Comparison of ENCODE assay signal across 9 cellular contexts in genomic region chr5:180618830-180619562, GRCh38. TPM values are rescaled to one million over a fixed set of nuclear protein-coding genes. Genes with fewer than 3 reads are reported as not detected.
DNase-seq lines count a peak whose midpoint lies in the region; ATAC-seq and TF ChIP-seq lines count a peak whose summit lies in the region.
"Had no signal": no experiment of that assay in that cellular context is flagged by ENCODE, and none has a peak within 500 bp of the region (broad histone marks: within the 10 kb centered on the region; RNA-seq: fewer than 3 reads in every experiment).

No MANE protein-coding gene starts in this region.

- no peaks in the 10 kb centered on the region for H3K36me3 ChIP-seq in mesenchymal stem cell (ENCODE audit: control insufficient read depth in 1 of 2, insufficient read depth in 2 of 2, low read depth in 1 of 2, low read length in 2 of 2)
- no peaks in the 10 kb centered on the region for H3K36me3 ChIP-seq in thymus (ENCODE audit: control insufficient read depth, insufficient read depth)
- no peaks in the 10 kb centered on the region for H3K36me3 ChIP-seq in uterus

- peak overlapping the region; percentile 47 to 51 for H3K4me3 ChIP-seq in mesenchymal stem cell (ENCODE audit: insufficient read depth in 1 of 2, low read depth in 1 of 2, low read length in 2 of 2)
- H3K4me3 ChIP-seq in thymus (ENCODE audit: low read length), result peak overlapping the region; percentile 46
- no peak overlapping the region for H3K4me3 ChIP-seq in uterus

- no peak overlapping the region for H2AK5ac ChIP-seq in mesenchymal stem cell (ENCODE audit: low read length, severe bottlenecking)

- H4K8ac ChIP-seq in mesenchymal stem cell (ENCODE audit: low read length), result no peak overlapping the region

- H3K27me3 ChIP-seq in mesenchymal stem cell (ENCODE audit: control insufficient read depth in 1 of 2, insufficient read depth in 1 of 2, low read length in 2 of 2), result peaks cover 20 to 28% of the 10 kb centered on the region in 2 experiments
- H3K27me3 ChIP-seq in thymus (ENCODE audit: control insufficient read depth, insufficient read depth), result peaks cover 3% of the 10 kb centered on the region
- H3K27me3 ChIP-seq in uterus, result no peaks in the 10 kb centered on the region

- DNase-seq in ELF-1 (ENCODE audit: low read depth, low spot score), result peak; percentile 69
- DNase-seq in NCI-H526 treated with DMSO at 0.1 percent for 48 hours (lab: John Stamatoyannopoulos, UW), result peak; percentile 2
- DNase-seq in astrocyte of the hippocampus (ENCODE audit: low read depth, low spot score), result peak; percentile 76
- DNase-seq in mesenchymal stem cell, result peak; percentile 48
- DNase-seq in hippocampal formation (lab: John Stamatoyannopoulos, UW), result no peak
- no peak for DNase-seq in uterus

- no peak overlapping the region for H2BK5ac ChIP-seq in mesenchymal stem cell (ENCODE audit: low read depth, low read length, poor library complexity, severe bottlenecking)

- no peak overlapping the region for H3K9ac ChIP-seq in mesenchymal stem cell (ENCODE audit: low read length)

- H3K9me3 ChIP-seq in mesenchymal stem cell (ENCODE audit: control insufficient read depth, low read length), result no peaks in the 10 kb centered on the region
- no peaks in the 10 kb centered on the region for H3K9me3 ChIP-seq in thymus (ENCODE audit: control insufficient read depth)
- no peaks in the 10 kb centered on the region for H3K9me3 ChIP-seq in uterus

- intact Hi-C loops in uterus (cut with DNase I; ENCODE audit: low total_unique reads), result no loop called here

- no peak for TF ChIP-seq CTCF in uterus (IDR thresholded peaks at IDR 0.05)

- H3K14ac ChIP-seq in mesenchymal stem cell (ENCODE audit: low read length in 2 of 2), result no peak overlapping the region

- ATAC-seq in HG03108 (IDR thresholded peaks at IDR 0.05; ENCODE audit: unreplicated experiment), result no peak

- H3K4ac ChIP-seq in mesenchymal stem cell (ENCODE audit: low read depth in 1 of 2, low read length in 2 of 2), result no peak overlapping the region

- TF ChIP-seq POLR2A in uterus (IDR thresholded peaks at IDR 0.05), result no peak

- H3K27ac ChIP-seq in mesenchymal stem cell (ENCODE audit: low read length, poor library complexity, severe bottlenecking) (no peak overlapping the region), thymus (ENCODE audit: low read depth) (no peak overlapping the region), uterus (no peak overlapping the region)

- no peak overlapping the region for H2AFZ ChIP-seq in mesenchymal stem cell (ENCODE audit: low read depth, low read length)

- no peak overlapping the region for H3K18ac ChIP-seq in mesenchymal stem cell (ENCODE audit: low read depth in 1 of 2, low read length in 2 of 2)

- peaks cover 15% of the 10 kb centered on the region for H3K4me1 ChIP-seq in mesenchymal stem cell (ENCODE audit: control insufficient read depth, insufficient read depth, low read depth, low read length)
- H3K4me1 ChIP-seq in thymus (ENCODE audit: control insufficient read depth, insufficient read depth, low read length), result no peaks in the 10 kb centered on the region
- H3K4me1 ChIP-seq in uterus, result no peaks in the 10 kb centered on the region

- peak overlapping the region; percentile 91 for H3K4me2 ChIP-seq in mesenchymal stem cell (ENCODE audit: low read length, poor library complexity, severe bottlenecking)

- no peak overlapping the region for H4K91ac ChIP-seq in mesenchymal stem cell (ENCODE audit: low read length)

- no peak overlapping the region for H2BK120ac ChIP-seq in mesenchymal stem cell (ENCODE audit: low read depth, low read length)

- H3K79me1 ChIP-seq in mesenchymal stem cell (replicated peaks; ENCODE audit: low read length, poor library complexity, severe bottlenecking), result no peaks in the 10 kb centered on the region

- H2BK12ac ChIP-seq in mesenchymal stem cell (ENCODE audit: low read length in 2 of 2), result no peak overlapping the region

- H2BK15ac ChIP-seq in mesenchymal stem cell (ENCODE audit: low read depth, poor library complexity, severe bottlenecking), result no peak overlapping the region

- WGBS in mesenchymal stem cell, result 3% methylated on average over 37 of the region's 90 CpGs
- 46% methylated on average over 90 of the region's 90 CpGs for WGBS in thymus

- H3K23ac ChIP-seq in mesenchymal stem cell (ENCODE audit: low read length in 2 of 2), result no peak overlapping the region

RNA-seq across cellular contexts. Expression of gene SCGB3A1, which starts 27.7 kb away (rescaled TPM):
- polyA plus RNA-seq in mesenchymal stem cell (2013, experiment 1 of 2), result not detected
- not detected for polyA plus RNA-seq in mesenchymal stem cell (2013, experiment 2 of 2)
- 2.1 TPM for polyA plus RNA-seq in thymus
- total RNA-seq in uterus, result under 1 TPM in 1 of 4 donors, not detected in 3; 0.98 TPM
- total RNA-seq: glomerular endothelial cell had no signal

RNA-seq across cellular contexts. Expression of gene FLT4, which starts 30.4 kb away (rescaled TPM):
- polyA plus RNA-seq in mesenchymal stem cell (2013, experiment 1 of 2), result not detected
- polyA plus RNA-seq in mesenchymal stem cell (2013, experiment 2 of 2), result 0.01 TPM
- polyA plus RNA-seq in thymus, result 3.4 TPM
- 10 to 100 TPM; 22.5 to 35.5 (median 25.1) TPM for total RNA-seq in uterus

Comparison
In these comparisons a context has a peak if more than half of its experiments do, and no peak if none do; other contexts are left out.
1. DNase-seq: peak in ELF-1 (single experiment), NCI-H526 treated with DMSO at 0.1 percent for 48 hours (single experiment), astrocyte of the hippocampus (single experiment) and mesenchymal stem cell (single experiment); none in hippocampal formation (0 of 2) and uterus (0 of 2).
2. H3K4me3 ChIP-seq: peak in mesenchymal stem cell (2 of 2) and thymus (single experiment); none in uterus (0 of 2).